11 cellular contexts compared by ENCODE assay signal in genomic region chr1:225880210-225880584, GRCh38. TPM values are rescaled to one million over a fixed set of nuclear protein-coding genes. Genes with fewer than 3 reads are reported as not detected.
A peak's percentile ranks its signal among the peaks of the same experiment; 100 is the strongest.
DNase-seq lines count a peak whose midpoint lies in the region; ATAC-seq and TF ChIP-seq lines count a peak whose summit lies in the region.
"Had no signal": no experiment of that assay in that cellular context is flagged by ENCODE, and none has a peak within 500 bp of the region (broad histone marks: within the 10 kb centered on the region; RNA-seq: fewer than 3 reads in every experiment).

No MANE protein-coding gene starts in this region.

- peaks cover 4% of the 10 kb centered on the region for H3K27me3 Mint-ChIP-seq in activated naive CD4-positive, alpha-beta T cell treated with anti-CD3 and anti-CD28 coated beads, Interleukin-2, amount 10 ng/mL, durations not matched to agents 7 days and 5 days
- peaks cover 3% of the 10 kb centered on the region for H3K27me3 Mint-ChIP-seq in type B pancreatic cell

- CTCF ChIA-PET in activated naive CD4-positive, alpha-beta T cell treated with anti-CD3 and anti-CD28 coated beads, Interleukin-2, amount 10 ng/mL, durations not matched to agents 7 days and 5 days (lab: Charles Lee) = interaction anchor here (0.7 to 2.3 kb wide), 9 partner anchors 8 to 406 kb away, joined by 3 to 7 read pairs (median 4); partner anchors contain the start of gene SRP9

- H3K4me3 Mint-ChIP-seq in activated naive CD4-positive, alpha-beta T cell treated with anti-CD3 and anti-CD28 coated beads, Interleukin-2, amount 10 ng/mL, durations not matched to agents 7 days and 5 days = peak overlapping the region; percentile 96
- H3K4me3 Mint-ChIP-seq in type B pancreatic cell = peak overlapping the region; percentile 90

- no peaks in the 10 kb centered on the region for H3K9me3 Mint-ChIP-seq in activated naive CD4-positive, alpha-beta T cell treated with anti-CD3 and anti-CD28 coated beads, Interleukin-2, amount 10 ng/mL, durations not matched to agents 7 days and 5 days
- no peaks in the 10 kb centered on the region for H3K9me3 Mint-ChIP-seq in type B pancreatic cell

- TF ChIP-seq CTCF in type B pancreatic cell (conservative IDR thresholded peaks at IDR 0.05) (no peak), GM20000 (IDR thresholded peaks at IDR 0.05; ENCODE audit: extremely low read depth, missing control alignments) (no peak)

- DNase-seq in activated naive CD4-positive, alpha-beta T cell treated with anti-CD3 and anti-CD28 coated beads, Interleukin-2, amount 10 ng/mL, durations not matched to agents 7 days and 5 days = no peak
- no peak for DNase-seq in activated naive CD4-positive, alpha-beta T cell (lab: John Stamatoyannopoulos, UW)
- DNase-seq in medulla oblongata (ENCODE audit: extremely low spot score) (peak; percentile 83), type B pancreatic cell (ENCODE audit: extremely low spot score, unreplicated experiment) (no peak), NAMALWA (ENCODE audit: low spot score) (no peak), GM20000 (ENCODE audit: low spot score) (no peak)
- DNase-seq: COR-L47; SIG-M5; stimulated activated CD4-positive, alpha-beta T cell treated with anti-CD3 and anti-CD28 coated beads, Interleukin-15, amount 100 ng/mL, for 24 hours had no signal

- H3K36me3 Mint-ChIP-seq in activated naive CD4-positive, alpha-beta T cell treated with anti-CD3 and anti-CD28 coated beads, Interleukin-2, amount 10 ng/mL, durations not matched to agents 7 days and 5 days = peaks cover 56% of the 10 kb centered on the region
- H3K36me3 Mint-ChIP-seq in type B pancreatic cell = no peaks in the 10 kb centered on the region

- peaks cover 71% of the 10 kb centered on the region for H3K4me1 Mint-ChIP-seq in activated naive CD4-positive, alpha-beta T cell treated with anti-CD3 and anti-CD28 coated beads, Interleukin-2, amount 10 ng/mL, durations not matched to agents 7 days and 5 days
- H3K4me1 Mint-ChIP-seq in type B pancreatic cell (ENCODE audit: unreplicated experiment) = peaks cover 31% of the 10 kb centered on the region

- no peak for ATAC-seq in GM18517 (IDR thresholded peaks at IDR 0.05; ENCODE audit: unreplicated experiment)

- peak overlapping the region; percentile 96 for H3K27ac Mint-ChIP-seq in activated naive CD4-positive, alpha-beta T cell treated with anti-CD3 and anti-CD28 coated beads, Interleukin-2, amount 10 ng/mL, durations not matched to agents 7 days and 5 days
- peak overlapping the region; percentile 83 for H3K27ac Mint-ChIP-seq in type B pancreatic cell

- H3K27ac ChIP-seq in angular gyrus (ENCODE audit: low read depth, low read length) = peak overlapping the region; percentile 97

RNA-seq across cellular contexts. Expression of gene TMEM63A, which starts 2.0 kb away (rescaled TPM):
- total RNA-seq in type B pancreatic cell (ENCODE audit: low replicate concordance) = 63.3 and 78.0 TPM in 2 replicates

RNA-seq across cellular contexts. Expression of gene LEFTY1, which starts 8.7 kb away (rescaled TPM):
- total RNA-seq in type B pancreatic cell (ENCODE audit: low replicate concordance) = 0.29 and 0.31 TPM in 2 replicates

RNA-seq across cellular contexts. Expression of gene PYCR2, which starts 43.9 kb away (rescaled TPM):
- total RNA-seq in type B pancreatic cell (ENCODE audit: low replicate concordance) = 37.8 and 46.7 TPM in 2 replicates
